Comparison of ENCODE assay signal across 7 cellular contexts in genomic region chr19:31656507-31656906, GRCh38.
"Had no signal": no experiment of that assay in that cellular context is flagged by ENCODE, and none has a peak within 500 bp of the region (broad histone marks: within the 10 kb centered on the region; RNA-seq: fewer than 3 reads in every experiment).

No MANE protein-coding gene starts in this region.

- H3K27ac ChIP-seq: GM23248, HL-60 had no signal

- H2AFZ ChIP-seq: GM23248 had no signal

- H3K36me3 ChIP-seq: HAP-1 had no signal

- H3K4me1 ChIP-seq: HAP-1 had no signal

- H3K9ac ChIP-seq: GM23248 had no signal

- H3K4me3 ChIP-seq: GM23248, HAP-1 had no signal

- H3K9me3 ChIP-seq: HAP-1 had no signal

- DNase-seq: GM23248, GOT3, H7, HFFc6, IMR-90 had no signal
